Comparison of ENCODE assay signal across 16 cellular contexts in the genomic region with DNA sequence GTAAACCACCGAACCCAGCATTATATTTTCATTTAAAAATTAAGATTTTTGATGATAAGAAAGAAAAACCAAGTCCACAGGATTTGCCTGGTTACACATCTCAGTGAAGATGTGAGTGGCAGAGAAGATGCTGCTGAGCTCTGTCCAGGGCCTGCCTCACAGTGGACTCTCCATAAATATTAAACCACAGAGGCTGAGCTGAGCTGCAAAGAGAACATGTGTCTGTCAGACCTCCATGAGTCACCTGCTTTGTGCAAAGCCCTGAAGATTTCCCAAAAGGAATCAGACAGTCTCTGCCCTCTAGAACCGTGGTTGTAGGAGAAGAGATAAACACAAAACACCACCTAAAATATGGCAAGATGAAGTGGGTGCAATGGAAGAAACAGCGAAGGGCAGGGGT.
A peak's percentile ranks its signal among the peaks of the same experiment; 100 is the strongest.
DNase-seq lines count a peak whose midpoint lies in the region; ATAC-seq and TF ChIP-seq lines count a peak whose summit lies in the region.
"Had no signal": no experiment of that assay in that cellular context is flagged by ENCODE, and none has a peak within 500 bp of the region (broad histone marks: within the 10 kb centered on the region; RNA-seq: fewer than 3 reads in every experiment).

No MANE protein-coding gene starts in this region.

- peak overlapping the region; percentile 1; the same call in 1 of the 2 replicates for H3K27ac Mint-ChIP-seq in HFFc6
- H3K27ac Mint-ChIP-seq in activated naive CD4-positive, alpha-beta T cell treated with anti-CD3 and anti-CD28 coated beads for 36 hours: no peak overlapping the region
- H3K27ac Mint-ChIP-seq: activated naive CD4-positive, alpha-beta T cell treated with anti-CD3 and anti-CD28 coated beads, Interleukin-2, amount 10 ng/mL, durations not matched to agents 7 days and 5 days; naive B cell; T-helper 17 cell had no signal

- no peak overlapping the region for H3K4me3 Mint-ChIP-seq in HFFc6
- no peak overlapping the region for H3K4me3 Mint-ChIP-seq in activated naive CD4-positive, alpha-beta T cell treated with anti-CD3 and anti-CD28 coated beads for 36 hours
- H3K4me3 Mint-ChIP-seq: activated naive CD4-positive, alpha-beta T cell treated with anti-CD3 and anti-CD28 coated beads, Interleukin-2, amount 10 ng/mL, durations not matched to agents 7 days and 5 days; central memory CD8-positive, alpha-beta T cell; naive B cell; T-helper 17 cell had no signal

- no peak for TF ChIP-seq CTCF in HFFc6 (IDR thresholded peaks at IDR 0.05)

- in situ Hi-C loops in ACHN (cut with HindIII; ENCODE audit: low pct_ligation_motif_present, low pct_unique_long_range_greater_than_20kb, low sequenced_read_pairs): no loop called here

- intact Hi-C loops in activated naive CD4-positive, alpha-beta T cell treated with anti-CD3 and anti-CD28 coated beads for 36 hours (cut with micrococcal nuclease): no loop called here

- no peak for ATAC-seq in GM18520 (IDR thresholded peaks at IDR 0.05; ENCODE audit: unreplicated experiment)
- ATAC-seq: activated CD4-positive, CD25-positive, alpha-beta regulatory T cell treated with anti-CD3 and anti-CD28 coated beads, Interleukin-2, amount 50 U/mL, for 24 hours; T-helper 17 cell had no signal

- peaks cover 11% of the 10 kb centered on the region for H3K9me3 Mint-ChIP-seq in HFFc6
- H3K9me3 Mint-ChIP-seq in activated naive CD4-positive, alpha-beta T cell treated with anti-CD3 and anti-CD28 coated beads for 36 hours: no peaks in the 10 kb centered on the region
- H3K9me3 Mint-ChIP-seq: activated naive CD4-positive, alpha-beta T cell treated with anti-CD3 and anti-CD28 coated beads, Interleukin-2, amount 10 ng/mL, durations not matched to agents 7 days and 5 days; central memory CD8-positive, alpha-beta T cell had no signal

- peak; percentile 58 for DNase-seq in ACHN
- DNase-seq in HFFc6: peak; percentile 77
- DNase-seq in astrocyte of the hippocampus (ENCODE audit: low read depth, low spot score): peak; percentile 51
- DNase-seq in hepatic stellate cell (ENCODE audit: low spot score): peak; percentile 19
- DNase-seq in DMS 273 (lab: John Stamatoyannopoulos, UW; ENCODE audit: unreplicated experiment): no peak
- no peak for DNase-seq in activated CD8-positive, alpha-beta memory T cell treated with anti-CD3 and anti-CD28 coated beads, Interleukin-2, amount 50 U/mL, for 48 hours
- no peak for DNase-seq in activated naive CD4-positive, alpha-beta T cell treated with anti-CD3 and anti-CD28 coated beads for 36 hours
- DNase-seq: activated naive CD4-positive, alpha-beta T cell treated with anti-CD3 and anti-CD28 coated beads, Interleukin-2, amount 10 ng/mL, durations not matched to agents 7 days and 5 days; Calu3; head of caudate nucleus; naive B cell; substantia nigra; T-helper 17 cell had no signal

- peaks cover 16% of the 10 kb centered on the region for H3K36me3 Mint-ChIP-seq in HFFc6 (ENCODE audit: low read depth)
- no peaks in the 10 kb centered on the region for H3K36me3 Mint-ChIP-seq in activated naive CD4-positive, alpha-beta T cell treated with anti-CD3 and anti-CD28 coated beads for 36 hours (ENCODE audit: low read depth)
- H3K36me3 Mint-ChIP-seq: activated naive CD4-positive, alpha-beta T cell treated with anti-CD3 and anti-CD28 coated beads, Interleukin-2, amount 10 ng/mL, durations not matched to agents 7 days and 5 days had no signal

- CTCF ChIA-PET in activated naive CD4-positive, alpha-beta T cell treated with anti-CD3 and anti-CD28 coated beads for 36 hours (lab: Charles Lee): no interaction called here

- H3K4me1 Mint-ChIP-seq in HFFc6 (ENCODE audit: low read depth): peaks cover 14% of the 10 kb centered on the region
- H3K4me1 Mint-ChIP-seq in activated naive CD4-positive, alpha-beta T cell treated with anti-CD3 and anti-CD28 coated beads for 36 hours (ENCODE audit: low read depth): no peaks in the 10 kb centered on the region
- H3K4me1 Mint-ChIP-seq: activated naive CD4-positive, alpha-beta T cell treated with anti-CD3 and anti-CD28 coated beads, Interleukin-2, amount 10 ng/mL, durations not matched to agents 7 days and 5 days; central memory CD8-positive, alpha-beta T cell; naive B cell had no signal

- no peaks in the 10 kb centered on the region; the same call in 1 of the 2 replicates for H3K27me3 Mint-ChIP-seq in HFFc6 (ENCODE audit: insufficient read depth)
- H3K27me3 Mint-ChIP-seq in activated naive CD4-positive, alpha-beta T cell treated with anti-CD3 and anti-CD28 coated beads for 36 hours (ENCODE audit: low read depth): peaks cover 9% of the 10 kb centered on the region

Comparison
In these comparisons a context has a peak if more than half of its experiments do, and no peak if none do; other contexts are left out.
1. DNase-seq: peak in ACHN (single experiment), HFFc6 (single experiment), astrocyte of the hippocampus (single experiment) and hepatic stellate cell (single experiment); none in DMS 273 (single experiment), activated CD8-positive, alpha-beta memory T cell treated with anti-CD3 and anti-CD28 coated beads, Interleukin-2, amount 50 U/mL, for 48 hours (single experiment) and activated naive CD4-positive, alpha-beta T cell treated with anti-CD3 and anti-CD28 coated beads for 36 hours (single experiment).